In genomic region chr11:48002565-48002964, GRCh38 we compare ENCODE assay signal across 10 cellular contexts. TPM values are rescaled to one million over a fixed set of nuclear protein-coding genes. Genes with fewer than 3 reads are reported as not detected.
DNase-seq lines count a peak whose midpoint lies in the region; ATAC-seq and TF ChIP-seq lines count a peak whose summit lies in the region.
"Had no signal": no experiment of that assay in that cellular context is flagged by ENCODE, and none has a peak within 500 bp of the region (broad histone marks: within the 10 kb centered on the region; RNA-seq: fewer than 3 reads in every experiment).

No MANE protein-coding gene starts in this region.

- no peaks in the 10 kb centered on the region for H3K9me3 Mint-ChIP-seq in activated T-cell treated with anti-CD3 and anti-CD28 coated beads, Interleukin-2, amount 50 U/mL, for 4 hours
- no peaks in the 10 kb centered on the region for H3K9me3 Mint-ChIP-seq in brain
- no peaks in the 10 kb centered on the region for H3K9me3 Mint-ChIP-seq in stimulated activated naive CD8-positive, alpha-beta T cell treated with anti-CD3 and anti-CD28 coated beads, Interleukin-15, amount 100 ng/mL, for 72 hours

- H3K27ac Mint-ChIP-seq in brain: peak overlapping the region; percentile 36 to 71 (median 52)
- H3K27ac Mint-ChIP-seq in stimulated activated naive CD8-positive, alpha-beta T cell treated with anti-CD3 and anti-CD28 coated beads, Interleukin-15, amount 100 ng/mL, for 72 hours: peak overlapping the region; percentile 96 to 98

- H3K4me3 Mint-ChIP-seq in activated T-cell treated with anti-CD3 and anti-CD28 coated beads, Interleukin-2, amount 50 U/mL, for 4 hours: peak overlapping the region; percentile 57
- no peak overlapping the region for H3K4me3 Mint-ChIP-seq in brain
- peak overlapping the region; percentile 74 to 80 for H3K4me3 Mint-ChIP-seq in stimulated activated naive CD8-positive, alpha-beta T cell treated with anti-CD3 and anti-CD28 coated beads, Interleukin-15, amount 100 ng/mL, for 72 hours

- H3K4me1 Mint-ChIP-seq in activated T-cell treated with anti-CD3 and anti-CD28 coated beads, Interleukin-2, amount 50 U/mL, for 4 hours (ENCODE audit: low read depth): peaks cover 88% of the 10 kb centered on the region
- H3K4me1 Mint-ChIP-seq in brain: peaks cover 65% of the 10 kb centered on the region
- H3K4me1 Mint-ChIP-seq in stimulated activated naive CD8-positive, alpha-beta T cell treated with anti-CD3 and anti-CD28 coated beads, Interleukin-15, amount 100 ng/mL, for 72 hours: peaks cover 90% of the 10 kb centered on the region

- no peak for TF ChIP-seq CTCF in brain (conservative IDR thresholded peaks at IDR 0.05)

- H3K27me3 Mint-ChIP-seq in activated T-cell treated with anti-CD3 and anti-CD28 coated beads, Interleukin-2, amount 50 U/mL, for 4 hours (ENCODE audit: low read depth): no peaks in the 10 kb centered on the region
- H3K27me3 Mint-ChIP-seq in brain: peaks cover 4% of the 10 kb centered on the region
- no peaks in the 10 kb centered on the region for H3K27me3 Mint-ChIP-seq in stimulated activated naive CD8-positive, alpha-beta T cell treated with anti-CD3 and anti-CD28 coated beads, Interleukin-15, amount 100 ng/mL, for 72 hours

- H3K36me3 Mint-ChIP-seq in activated T-cell treated with anti-CD3 and anti-CD28 coated beads, Interleukin-2, amount 50 U/mL, for 4 hours (ENCODE audit: insufficient read depth): no peaks in the 10 kb centered on the region
- H3K36me3 Mint-ChIP-seq in brain: no peaks in the 10 kb centered on the region

- no peak for DNase-seq in activated T-cell treated with anti-CD3 and anti-CD28 coated beads, Interleukin-2, amount 50 U/mL, for 4 hours
- no peak for DNase-seq in activated T-cell treated with anti-CD3 and anti-CD28 coated beads, Interleukin-2, amount 50 U/mL, for 48 hours
- DNase-seq in NCI-H524 treated with DMSO at 0.1 percent for 48 hours (lab: John Stamatoyannopoulos, UW): peak; percentile 57
- peak in 1 of 2 donors; percentile 15 for DNase-seq in stimulated activated naive CD8-positive, alpha-beta T cell treated with anti-CD3 and anti-CD28 coated beads, Interleukin-15, amount 100 ng/mL, for 72 hours
- DNase-seq: NCI-H1436 treated with DMSO at 0.1 percent for 48 hours, PC-3 had no signal

- no peak for ATAC-seq in activated T-cell treated with anti-CD3 and anti-CD28 coated beads, Interleukin-2, amount 50 U/mL, for 4 hours
- ATAC-seq in stimulated activated naive CD8-positive, alpha-beta T cell treated with anti-CD3 and anti-CD28 coated beads, Interleukin-15, amount 100 ng/mL, for 72 hours: no peak
- ATAC-seq in HG03159 (IDR thresholded peaks at IDR 0.05; ENCODE audit: unreplicated experiment) (no peak), HG03469 (IDR thresholded peaks at IDR 0.05; ENCODE audit: unreplicated experiment) (no peak), HG02678 (IDR thresholded peaks at IDR 0.05; ENCODE audit: unreplicated experiment) (no peak)
- ATAC-seq: PC-3 had no signal

RNA-seq across cellular contexts. Expression of gene PTPRJ, which starts 22.2 kb away (rescaled TPM):
- total RNA-seq in activated T-cell treated with anti-CD3 and anti-CD28 coated beads, Interleukin-2, amount 50 U/mL, for 4 hours: 10 to 100 TPM; 13.8 to 22.3 (median 19.0) TPM
- 8.5 TPM for polyA plus RNA-seq in brain (ENCODE audit: insufficient read depth, low read depth, low replicate concordance)

Comparison
In these comparisons a context has a peak if more than half of its experiments do, and no peak if none do; other contexts are left out.
1. H3K4me3 Mint-ChIP-seq: peak in activated T-cell treated with anti-CD3 and anti-CD28 coated beads, Interleukin-2, amount 50 U/mL, for 4 hours (single experiment) and stimulated activated naive CD8-positive, alpha-beta T cell treated with anti-CD3 and anti-CD28 coated beads, Interleukin-15, amount 100 ng/mL, for 72 hours (2 of 2); none in brain (0 of 5).